13 cellular contexts compared by ENCODE assay signal in genomic region chr20:31679357-31680285, GRCh38. TPM values are rescaled to one million over a fixed set of nuclear protein-coding genes. Genes with fewer than 3 reads are reported as not detected.
DNase-seq lines count a peak whose midpoint lies in the region; ATAC-seq, FAIRE-seq and TF ChIP-seq lines count a peak whose summit lies in the region.
"Had no signal": no experiment of that assay in that cellular context is flagged by ENCODE, and none has a peak within 500 bp of the region (broad histone marks: within the 10 kb centered on the region; RNA-seq: fewer than 3 reads in every experiment).

No MANE protein-coding gene starts in this region.

- no peak for DNase-seq in activated naive CD4-positive, alpha-beta T cell treated with anti-CD3 and anti-CD28 coated beads for 36 hours
- no peak for DNase-seq in activated naive CD4-positive, alpha-beta T cell treated with Interleukin-2 at 50 U/mL for 16 hours
- no peak for DNase-seq in activated CD4-positive, alpha-beta memory T cell treated with anti-CD3 and anti-CD28 coated beads for 36 hours
- peak; percentile 13 for DNase-seq in kidney
- DNase-seq in thoracic aorta (ENCODE audit: low spot score), result no peak
- no peak for DNase-seq in HTR-8/SVneo (ENCODE audit: insufficient read length, low spot score)
- DNase-seq in NCI-H146 treated with DMSO at 0.1 percent for 48 hours (lab: John Stamatoyannopoulos, UW; ENCODE audit: unreplicated experiment), result no peak
- no peak for DNase-seq in cerebellum (ENCODE audit: low spot score)

- peak overlapping the region; percentile 38 to 48 for H3K9ac ChIP-seq in kidney (ENCODE audit: low read length in 2 of 2)

- peak overlapping the region; percentile 97 for H3K27ac Mint-ChIP-seq in activated naive CD4-positive, alpha-beta T cell treated with anti-CD3 and anti-CD28 coated beads for 36 hours
- H3K27ac Mint-ChIP-seq in activated CD4-positive, alpha-beta memory T cell treated with anti-CD3 and anti-CD28 coated beads for 36 hours, result peak overlapping the region; percentile 84

- TF ChIP-seq CTCF in kidney (IDR thresholded peaks at IDR 0.05; ENCODE audit: borderline replicate concordance, extremely low read depth, insufficient read depth) (no peak), thoracic aorta (IDR thresholded peaks at IDR 0.05) (no peak)

- peaks cover 73 to 77% of the 10 kb centered on the region in 2 donors for H3K4me1 ChIP-seq in kidney (ENCODE audit: control insufficient read depth in 1 of 2, insufficient read depth in 1 of 2, low read depth in 1 of 2, low read length in 2 of 2)
- H3K4me1 ChIP-seq in thoracic aorta (ENCODE audit: control insufficient read depth in 1 of 2, low read depth in 2 of 2), result peaks cover 85 to 94% of the 10 kb centered on the region in 2 donors

- CTCF ChIA-PET in activated naive CD4-positive, alpha-beta T cell treated with anti-CD3 and anti-CD28 coated beads for 36 hours (lab: Charles Lee), result interaction anchor here (1.1 to 8.6 kb wide), 3 partner anchors 15 to 41 kb away, joined by 4 to 103 read pairs (median 16); partner anchors contain the start of gene BCL2L1
- CTCF ChIA-PET in activated CD4-positive, alpha-beta memory T cell treated with anti-CD3 and anti-CD28 coated beads for 36 hours (lab: Charles Lee), result interaction anchor here (0.8 to 1.5 kb wide), 4 partner anchors 17 to 44 kb away, joined by 3 to 11 read pairs (median 6); partner anchors contain the start of gene BCL2L1

- H3K27ac ChIP-seq in kidney (ENCODE audit: low read depth in 2 of 2, low read length in 2 of 2), result peak overlapping the region; percentile 56 to 71
- peak overlapping the region; percentile 82 to 86 for H3K27ac ChIP-seq in thoracic aorta

- H3K27me3 Mint-ChIP-seq in activated naive CD4-positive, alpha-beta T cell treated with anti-CD3 and anti-CD28 coated beads for 36 hours (ENCODE audit: low read depth), result no peaks in the 10 kb centered on the region
- H3K27me3 Mint-ChIP-seq in activated CD4-positive, alpha-beta memory T cell treated with anti-CD3 and anti-CD28 coated beads for 36 hours, result no peaks in the 10 kb centered on the region

- H3K9me3 Mint-ChIP-seq in activated naive CD4-positive, alpha-beta T cell treated with anti-CD3 and anti-CD28 coated beads for 36 hours, result no peaks in the 10 kb centered on the region
- no peaks in the 10 kb centered on the region for H3K9me3 Mint-ChIP-seq in activated CD4-positive, alpha-beta memory T cell treated with anti-CD3 and anti-CD28 coated beads for 36 hours

- H3K4me3 ChIP-seq in kidney (ENCODE audit: low read length in 2 of 2), result no peak overlapping the region
- no peak overlapping the region for H3K4me3 ChIP-seq in thoracic aorta

- H3K4me3 Mint-ChIP-seq in activated naive CD4-positive, alpha-beta T cell treated with anti-CD3 and anti-CD28 coated beads for 36 hours, result peak overlapping the region; percentile 8
- no peak overlapping the region for H3K4me3 Mint-ChIP-seq in activated CD4-positive, alpha-beta memory T cell treated with anti-CD3 and anti-CD28 coated beads for 36 hours

- FAIRE-seq in kidney (lab: Jason Lieb, UNC) (no peak), HTR-8/SVneo (lab: Jason Lieb, UNC) (no peak)

- H3K36me3 ChIP-seq in kidney (ENCODE audit: control insufficient read depth in 1 of 2, insufficient read depth in 2 of 2, low read length in 2 of 2), result peaks cover 0 to 16% of the 10 kb centered on the region in 2 donors
- H3K36me3 ChIP-seq in thoracic aorta, result no peaks in the 10 kb centered on the region

- intact Hi-C loops in activated naive CD4-positive, alpha-beta T cell treated with anti-CD3 and anti-CD28 coated beads for 36 hours (cut with micrococcal nuclease), result loop anchor here (1.0 to 5.0 kb wide), 2 partner anchors 20 to 107 kb away; no protein-coding TSS in a partner anchor
- intact Hi-C loops in activated CD4-positive, alpha-beta memory T cell treated with anti-CD3 and anti-CD28 coated beads for 36 hours (cut with micrococcal nuclease), result no loop called here
- intact Hi-C loops in kidney (cut with DNase I), result loop anchor here (5.0 kb wide), 1 partner anchor 43 kb away; the partner anchor contains the start of gene BCL2L1

- H3K27me3 ChIP-seq in thoracic aorta (replicated peaks; ENCODE audit: insufficient read depth), result no peaks in the 10 kb centered on the region

- peaks cover 87% of the 10 kb centered on the region for H3K4me1 Mint-ChIP-seq in activated naive CD4-positive, alpha-beta T cell treated with anti-CD3 and anti-CD28 coated beads for 36 hours (ENCODE audit: low read depth)
- H3K4me1 Mint-ChIP-seq in activated CD4-positive, alpha-beta memory T cell treated with anti-CD3 and anti-CD28 coated beads for 36 hours (ENCODE audit: low read depth), result peaks cover 88% of the 10 kb centered on the region

- peaks cover 66% of the 10 kb centered on the region for H3K36me3 Mint-ChIP-seq in activated naive CD4-positive, alpha-beta T cell treated with anti-CD3 and anti-CD28 coated beads for 36 hours (ENCODE audit: low read depth)
- peaks cover 50% of the 10 kb centered on the region for H3K36me3 Mint-ChIP-seq in activated CD4-positive, alpha-beta memory T cell treated with anti-CD3 and anti-CD28 coated beads for 36 hours

- H3K9me3 ChIP-seq in kidney (ENCODE audit: control insufficient read depth in 1 of 2, low read length in 2 of 2) (no peaks in the 10 kb centered on the region), thoracic aorta (no peaks in the 10 kb centered on the region)

- no peak for ATAC-seq in thoracic aorta (ENCODE audit: insufficient number of reproducible peaks, low FRiP score, low read depth)

- POLR2A ChIA-PET in activated CD4-positive, alpha-beta memory T cell treated with anti-CD3 and anti-CD28 coated beads for 36 hours (lab: Charles Lee), result no interaction called here

RNA-seq across cellular contexts. Expression of gene COX4I2, which starts 41.9 kb away (rescaled TPM):
- not detected for total RNA-seq in activated naive CD4-positive, alpha-beta T cell treated with anti-CD3 and anti-CD28 coated beads for 36 hours
- total RNA-seq in activated CD4-positive, alpha-beta memory T cell treated with anti-CD3 and anti-CD28 coated beads for 36 hours, result not detected
- total RNA-seq in kidney (1.3 TPM), thoracic aorta (1 to 10 TPM in 1 of 2 donors, not detected in 1; 4.9 TPM), cerebellum (not detected)
- 6.9 TPM for polyA plus RNA-seq in kidney (ENCODE audit: insufficient read depth, low read depth, low replicate concordance)
- total RNA-seq: activated CD8-positive, alpha-beta memory T cell treated with anti-CD3 and anti-CD28 coated beads for 36 hours; glomerular endothelial cell; SK-MEL-5 had no signal
- polyA plus RNA-seq: BJ, neural cell had no signal

RNA-seq across cellular contexts. Expression of gene BCL2L1, which starts 43.0 kb away (rescaled TPM):
- total RNA-seq in activated naive CD4-positive, alpha-beta T cell treated with anti-CD3 and anti-CD28 coated beads for 36 hours, result 10 to 100 TPM; 87.9 to 89.2 TPM
- 100 to 1,000 TPM; 126 to 129 TPM for total RNA-seq in activated CD4-positive, alpha-beta memory T cell treated with anti-CD3 and anti-CD28 coated beads for 36 hours
- 139 TPM for total RNA-seq in kidney
- 132 TPM for polyA plus RNA-seq in kidney (ENCODE audit: insufficient read depth, low read depth, low replicate concordance)
- total RNA-seq in thoracic aorta, result 100 to 1,000 TPM; 137 to 187 TPM
- 30.4 TPM for total RNA-seq in cerebellum

RNA-seq across cellular contexts. Expression of gene TPX2, which starts 59.5 kb away (rescaled TPM):
- total RNA-seq in activated naive CD4-positive, alpha-beta T cell treated with anti-CD3 and anti-CD28 coated beads for 36 hours, result 100 to 1,000 TPM; 166 to 175 TPM
- total RNA-seq in activated CD4-positive, alpha-beta memory T cell treated with anti-CD3 and anti-CD28 coated beads for 36 hours, result 100 to 1,000 TPM; 149 TPM
- total RNA-seq in kidney (1.4 TPM), thoracic aorta (1 to 10 TPM; 1.5 TPM), cerebellum (15.4 TPM)
- 0.47 TPM for polyA plus RNA-seq in kidney (ENCODE audit: insufficient read depth, low read depth, low replicate concordance)
